Comparison of ENCODE assay signal across 8 cellular contexts in genomic region chr14:73755434-73756014, GRCh38. TPM values are rescaled to one million over a fixed set of nuclear protein-coding genes. Genes with fewer than 3 reads are reported as not detected.
A peak's percentile ranks its signal among the peaks of the same experiment; 100 is the strongest.
DNase-seq lines count a peak whose midpoint lies in the region; ATAC-seq and TF ChIP-seq lines count a peak whose summit lies in the region.

No MANE protein-coding gene starts in this region.

- no TSS peak for BruUV-seq in MCF 10A (replicated peaks; lab: Mats Ljungman, UMichigan)

- ATAC-seq in GM19395 (IDR thresholded peaks at IDR 0.05; ENCODE audit: unreplicated experiment) (no peak), HG03025 (IDR thresholded peaks at IDR 0.05; ENCODE audit: low FRiP score, unreplicated experiment) (no peak), HG02970 (IDR thresholded peaks at IDR 0.05; ENCODE audit: low FRiP score, unreplicated experiment) (no peak)

- DNase-seq in MCF 10A (ENCODE audit: unreplicated experiment) (peak; percentile 55), mesothelial cell of epicardium (ENCODE audit: low spot score in 2 of 2, unreplicated experiment in 2 of 2) (no peak), NCI-H2081 (lab: John Stamatoyannopoulos, UW) (no peak)

- H3K36me3 ChIP-seq in BLaER1 = no peaks in the 10 kb centered on the region

- H3K9ac ChIP-seq in BLaER1 = peak overlapping the region; percentile 94

- TF ChIP-seq CTCF in MCF 10A (IDR thresholded peaks at IDR 0.05; ENCODE audit: unreplicated experiment) (no peak), mesothelial cell of epicardium (IDR thresholded peaks at IDR 0.05; ENCODE audit: unreplicated experiment) (no peak)

- peaks cover 88% of the 10 kb centered on the region for H3K4me1 ChIP-seq in BLaER1

- H3K27me3 Mint-ChIP-seq in IgD-negative memory B cell = peaks cover 2% of the 10 kb centered on the region
- H3K27me3 Mint-ChIP-seq in MCF 10A (ENCODE audit: insufficient read depth, unreplicated experiment) = no peaks in the 10 kb centered on the region
- no peaks in the 10 kb centered on the region for H3K27me3 Mint-ChIP-seq in mesothelial cell of epicardium (ENCODE audit: low read depth)

- H3K9me3 Mint-ChIP-seq in IgD-negative memory B cell (no peaks in the 10 kb centered on the region), MCF 10A (ENCODE audit: unreplicated experiment) (no peaks in the 10 kb centered on the region), mesothelial cell of epicardium (no peaks in the 10 kb centered on the region)

- peaks cover 94% of the 10 kb centered on the region for H4K20me1 ChIP-seq in BLaER1

- H3K4me2 ChIP-seq in BLaER1 = peak overlapping the region; percentile 99

- CTCF ChIA-PET in MCF 10A (lab: Yijun Ruan, JAX) = interaction anchor here (1.2 to 6.5 kb wide), 11 partner anchors 10 to 73 kb away, joined by 3 to 58 read pairs (median 6); no protein-coding TSS in a partner anchor

- intact Hi-C loops in MCF 10A (cut with micrococcal nuclease) = no loop called here

- no peaks in the 10 kb centered on the region for H3K9me3 ChIP-seq in BLaER1

- peak overlapping the region; percentile 82 to 92 (median 89) for H3K4me3 Mint-ChIP-seq in IgD-negative memory B cell
- peak overlapping the region; percentile 86 for H3K4me3 Mint-ChIP-seq in MCF 10A (ENCODE audit: unreplicated experiment)
- peak overlapping the region; percentile 18 for H3K4me3 Mint-ChIP-seq in mesothelial cell of epicardium

- POLR2A ChIA-PET in MCF 10A (lab: Yijun Ruan, JAX) = interaction anchor here (1.2 to 12.5 kb wide), 17 partner anchors 9 to 263 kb away, joined by 3 to 480 read pairs (median 32); partner anchors contain the start of genes PNMA1, PTGR2 and ZNF410

- H3K4me1 Mint-ChIP-seq in IgD-negative memory B cell (peaks cover 65 to 81% (median 73%) of the 10 kb centered on the region in 3 donors), MCF 10A (ENCODE audit: insufficient read depth, unreplicated experiment) (peaks cover 67% of the 10 kb centered on the region), mesothelial cell of epicardium (peaks cover 75% of the 10 kb centered on the region)

- H3K27ac Mint-ChIP-seq in IgD-negative memory B cell = peak overlapping the region; percentile 86 to 100 (median 98)
- peak overlapping the region; percentile 89 for H3K27ac Mint-ChIP-seq in MCF 10A (ENCODE audit: low read depth, unreplicated experiment)
- peak overlapping the region; percentile 98 for H3K27ac Mint-ChIP-seq in mesothelial cell of epicardium

- peak overlapping the region; percentile 63 for H3K4me3 ChIP-seq in BLaER1

- H3K27ac ChIP-seq in BLaER1 = peak overlapping the region; percentile 98

- H3K27me3 ChIP-seq in BLaER1 = no peaks in the 10 kb centered on the region

- H3K36me3 Mint-ChIP-seq in IgD-negative memory B cell (peaks cover 10% of the 10 kb centered on the region), MCF 10A (ENCODE audit: insufficient read depth, unreplicated experiment) (peaks cover 30% of the 10 kb centered on the region), mesothelial cell of epicardium (no peaks in the 10 kb centered on the region)

RNA-seq across cellular contexts. Expression of gene PNMA1, which starts 41.3 kb away (rescaled TPM):
- 20.9 TPM for polyA plus RNA-seq in IgD-negative memory B cell
- total RNA-seq in MCF 10A (2022) (43.3 and 46.3 TPM in 2 replicates), mesothelial cell of epicardium (46.4 to 48.6 TPM (median 47.7 TPM) in 3 replicates)

Comparison
In these comparisons a context has a peak if more than half of its experiments do, and no peak if none do; other contexts are left out.
1. H3K4me3 Mint-ChIP-seq: peak in every context shown above with its lines; median percentile 89 in IgD-negative memory B cell; 86 in MCF 10A; 18 in mesothelial cell of epicardium.